In genomic region chr6:124974770-124975377, GRCh38 we compare ENCODE assay signal across 15 cellular contexts.
"Had no signal": no experiment of that assay in that cellular context is flagged by ENCODE, and none has a peak within 500 bp of the region (broad histone marks: within the 10 kb centered on the region; RNA-seq: fewer than 3 reads in every experiment).

No MANE protein-coding gene starts in this region.

- H3K27ac ChIP-seq: coronary artery, left ventricle myocardium inferior, skin epidermis had no signal

- FAIRE-seq: keratinocyte had no signal

- DNase-seq: activated CD4-positive, alpha-beta T cell treated with anti-CD3 and anti-CD28 coated beads, Interleukin-2, amount 10 ng/mL, durations not matched to agents 7 days and 5 days; activated CD8-positive, alpha-beta memory T cell treated with anti-CD3 and anti-CD28 coated beads, Interleukin-2, amount 50 U/mL, for 48 hours; activated gamma-delta T cell; activated T-cell treated with anti-CD3 and anti-CD28 coated beads, Interleukin-2, amount 50 U/mL, for 72 hours; caudate nucleus; left ventricle myocardium inferior; mesenchymal stem cell; nucleus accumbens; stimulated activated CD4-positive, alpha-beta T cell treated with anti-CD3 and anti-CD28 coated beads, Interleukin-4, amount 100 ng/mL, for 4 hours; stimulated activated naive CD8-positive, alpha-beta T cell treated with anti-CD3 and anti-CD28 coated beads, Interleukin-15, Interleukin-2, amounts not matched to agents 100 U/mL and 50 U/mL, for 24 hours had no signal

- ATAC-seq: activated naive CD4-positive, alpha-beta T cell treated with anti-CD3 and anti-CD28 coated beads, Interleukin-2, amount 50 U/mL, for 72 hours; activated T-cell treated with anti-CD3 and anti-CD28 coated beads, Interleukin-2, amount 50 U/mL, for 72 hours; esophagus mucosa; stimulated activated naive CD8-positive, alpha-beta T cell treated with anti-CD3 and anti-CD28 coated beads, Interleukin-15, Interleukin-2, amounts not matched to agents 100 U/mL and 50 U/mL, for 24 hours had no signal

- H3K4me3 ChIP-seq: coronary artery, left ventricle myocardium inferior, skin epidermis had no signal
